Comparison of ENCODE assay signal across 17 cellular contexts in genomic region chr9:86080112-86080579, GRCh38. TPM values are rescaled to one million over a fixed set of nuclear protein-coding genes. Genes with fewer than 3 reads are reported as not detected.
A peak's percentile ranks its signal among the peaks of the same experiment; 100 is the strongest.
DNase-seq lines count a peak whose midpoint lies in the region; ATAC-seq, FAIRE-seq and TF ChIP-seq lines count a peak whose summit lies in the region.
"Had no signal": no experiment of that assay in that cellular context is flagged by ENCODE, and none has a peak within 500 bp of the region (broad histone marks: within the 10 kb centered on the region; RNA-seq: fewer than 3 reads in every experiment).

No MANE protein-coding gene starts in this region.

- no peak for TF ChIP-seq POLR2A in uterus (IDR thresholded peaks at IDR 0.05)

- H3K4me3 Mint-ChIP-seq in nephron: peak overlapping the region in 2 of 3 experiments; percentile 16 to 57

- H3K27ac Mint-ChIP-seq in nephron: peak overlapping the region; percentile 38 to 88 (median 79)

- peaks cover 48% of the 10 kb centered on the region for H3K4me1 Mint-ChIP-seq in nephron

- H3K27ac ChIP-seq in uterus: peak overlapping the region; percentile 42 to 48
- H3K27ac ChIP-seq: 22Rv1; BLaER1 treated with 17β-estradiol and CSF1 and Interleukin-3, amounts not matched to agents 10 nM and 100 nM; Peyer's patch had no signal

- ATAC-seq in HG03045 (IDR thresholded peaks at IDR 0.05; ENCODE audit: unreplicated experiment): no peak

- H3K36me3 Mint-ChIP-seq in nephron (ENCODE audit: low read depth): peaks cover 46% of the 10 kb centered on the region

- H3K9me3 ChIP-seq in uterus: no peaks in the 10 kb centered on the region
- H3K9me3 ChIP-seq: BLaER1 treated with 17β-estradiol and CSF1 and Interleukin-3, amounts not matched to agents 10 nM and 100 nM; HAP-1; Peyer's patch had no signal

- no peaks in the 10 kb centered on the region for H3K27me3 Mint-ChIP-seq in nephron (ENCODE audit: low read depth)

- H3K4me3 ChIP-seq in uterus: no peak overlapping the region
- H3K4me3 ChIP-seq: BLaER1 treated with 17β-estradiol and CSF1 and Interleukin-3, amounts not matched to agents 10 nM and 100 nM; HAP-1; Peyer's patch had no signal

- FAIRE-seq in HTR-8/SVneo (lab: Jason Lieb, UNC): no peak

- TF ChIP-seq CTCF in nephron (IDR thresholded peaks at IDR 0.05; ENCODE audit: unreplicated experiment in 3 of 3) (no peak), uterus (IDR thresholded peaks at IDR 0.05) (no peak)

- H3K4me1 ChIP-seq in uterus: peaks cover 0 to 3% of the 10 kb centered on the region in 2 donors
- H3K4me1 ChIP-seq: BLaER1 treated with 17β-estradiol and CSF1 and Interleukin-3, amounts not matched to agents 10 nM and 100 nM; HAP-1; Peyer's patch had no signal

- H3K27me3 ChIP-seq in uterus: no peaks in the 10 kb centered on the region
- H3K27me3 ChIP-seq: BLaER1 treated with 17β-estradiol and CSF1 and Interleukin-3, amounts not matched to agents 10 nM and 100 nM; Peyer's patch had no signal

- H3K9me3 Mint-ChIP-seq in nephron: no peaks in the 10 kb centered on the region

- H3K36me3 ChIP-seq in uterus: no peaks in the 10 kb centered on the region
- H3K36me3 ChIP-seq: HAP-1, Peyer's patch had no signal

- DNase-seq in NCI-H1092 treated with DMSO at 0.1 percent for 48 hours (lab: John Stamatoyannopoulos, UW) (peak; percentile 10), NCI-H1092 (lab: John Stamatoyannopoulos, UW) (no peak), cerebellum (ENCODE audit: low spot score) (peak; percentile 33), uterus (peak in 1 of 2 donors; percentile 26), HTR-8/SVneo (ENCODE audit: insufficient read length, low spot score) (no peak)
- no peak for DNase-seq in activated CD8-positive, alpha-beta memory T cell treated with anti-CD3 and anti-CD28 coated beads, Interleukin-2, amount 50 U/mL, for 4 hours
- DNase-seq: NCI-H146, NCI-H2081 treated with DMSO at 0.1 percent for 48 hours, NCI-H2227 treated with DMSO at 0.1 percent for 48 hours, NCI-H526, Peyer's patch, SHP77 treated with DMSO at 0.1 percent for 48 hours had no signal

- intact Hi-C loops in uterus (cut with DNase I; ENCODE audit: low total_unique reads): no loop called here

RNA-seq across cellular contexts. Expression of gene GOLM1, which starts 19.2 kb away (rescaled TPM):
- 74.3 TPM for total RNA-seq in cerebellum
- total RNA-seq in uterus: 10 to 100 TPM; 11.3 to 85.4 (median 15.7) TPM

Comparison
In these comparisons a context has a peak if more than half of its experiments do, and no peak if none do; other contexts are left out.
1. DNase-seq: peak in NCI-H1092 treated with DMSO at 0.1 percent for 48 hours (single experiment) and cerebellum (single experiment); none in NCI-H1092 (single experiment), HTR-8/SVneo (single experiment) and activated CD8-positive, alpha-beta memory T cell treated with anti-CD3 and anti-CD28 coated beads, Interleukin-2, amount 50 U/mL, for 4 hours (single experiment).